In the genomic region with DNA sequence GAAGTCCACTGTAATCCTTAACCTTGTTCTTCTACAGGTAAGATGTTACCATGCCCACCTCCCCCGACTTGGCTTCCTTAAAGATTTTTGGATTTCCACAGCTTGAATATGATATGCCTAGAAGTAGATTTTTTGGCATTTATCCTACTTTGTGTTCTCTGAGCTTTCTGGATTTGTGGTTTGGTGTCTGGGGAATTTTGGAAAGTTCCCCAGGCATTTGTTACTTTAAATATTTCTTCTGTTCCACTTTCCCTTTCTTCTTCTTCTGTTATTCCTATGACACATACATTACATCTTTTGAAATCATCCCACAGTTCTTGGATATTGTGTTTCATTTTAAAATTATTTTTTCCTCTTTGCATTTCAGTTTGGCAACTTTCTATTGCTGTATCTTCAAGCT, we compare ENCODE assay signal across 25 cellular contexts.
"Had no signal": no experiment of that assay in that cellular context is flagged by ENCODE, and none has a peak within 500 bp of the region (broad histone marks: within the 10 kb centered on the region; RNA-seq: fewer than 3 reads in every experiment).

No MANE protein-coding gene starts in this region.

- H3K4me3 ChIP-seq: dorsolateral prefrontal cortex, gastroesophageal sphincter, heart right ventricle, left ventricle myocardium inferior, neural progenitor cell, prostate gland, right atrium auricular region, spleen, tibial artery had no signal

- ATAC-seq: activated CD8-positive, alpha-beta memory T cell treated with anti-CD3 and anti-CD28 coated beads, Interleukin-2, amount 10 ng/mL, durations not matched to agents 7 days and 5 days; activated naive CD8-positive, alpha-beta T cell treated with anti-CD3 and anti-CD28 coated beads, Interleukin-2, amount 50 U/mL, for 24 hours; activated T-helper 17 cell treated with anti-CD3 and anti-CD28 coated beads, Interleukin-2, amount 50 U/mL, for 72 hours; gastroesophageal sphincter; heart right ventricle; SK-N-SH treated with all-trans-retinoic acid at 6 μM for 48 hours; T-cell had no signal

- DNase-seq: activated B cell treated with CpG ODN at 0.5 μM for 24 hours; activated CD4-positive, alpha-beta memory T cell treated with anti-CD3 and anti-CD28 coated beads, Interleukin-2, amount 10 ng/mL, durations not matched to agents 7 days and 5 days; activated CD4-positive, alpha-beta T cell treated with anti-CD3 and anti-CD28 coated beads for 4 hours; activated CD8-positive, alpha-beta memory T cell treated with anti-CD3 and anti-CD28 coated beads, Interleukin-2, amount 10 ng/mL, durations not matched to agents 7 days and 5 days; activated naive CD4-positive, alpha-beta T cell treated with anti-CD3 and anti-CD28 coated beads for 36 hours; activated naive CD8-positive, alpha-beta T cell treated with anti-CD3 and anti-CD28 coated beads, Interleukin-2, amount 50 U/mL, for 24 hours; activated T-cell treated with anti-CD3 and anti-CD28 coated beads, Interleukin-2, amount 50 U/mL, for 1 hour; aorta; dorsolateral prefrontal cortex; heart right ventricle; immature natural killer cell; kidney glomerular epithelial cell; left ventricle myocardium inferior; naive B cell; spleen; stimulated activated CD8-positive, alpha-beta memory T cell treated with anti-CD3 and anti-CD28 coated beads, Interleukin-4, amount 100 ng/mL, for 48 hours; stimulated activated naive CD4-positive, alpha-beta T cell; T-cell; tibial artery had no signal

- H3K36me3 ChIP-seq: gastroesophageal sphincter, heart right ventricle, left ventricle myocardium inferior, neural progenitor cell, prostate gland, right atrium auricular region, spleen, tibial artery had no signal

- H3K27me3 ChIP-seq: dorsolateral prefrontal cortex, gastroesophageal sphincter, neural progenitor cell, right atrium auricular region, tibial artery had no signal

- H3K4me2 ChIP-seq: neural progenitor cell had no signal

- H3K27ac ChIP-seq: dorsolateral prefrontal cortex, gastroesophageal sphincter, heart right ventricle, left ventricle myocardium inferior, neural progenitor cell, prostate gland, right atrium auricular region, spleen, tibial artery had no signal

- H2AFZ ChIP-seq: neural progenitor cell had no signal

- H3K9me3 ChIP-seq: gastroesophageal sphincter, prostate gland, tibial artery had no signal

- H3K4me1 ChIP-seq: gastroesophageal sphincter, left ventricle myocardium inferior, neural progenitor cell, prostate gland, right atrium auricular region, spleen, tibial artery had no signal
